ENCODE assay signal across 8 cellular contexts in the genomic region with DNA sequence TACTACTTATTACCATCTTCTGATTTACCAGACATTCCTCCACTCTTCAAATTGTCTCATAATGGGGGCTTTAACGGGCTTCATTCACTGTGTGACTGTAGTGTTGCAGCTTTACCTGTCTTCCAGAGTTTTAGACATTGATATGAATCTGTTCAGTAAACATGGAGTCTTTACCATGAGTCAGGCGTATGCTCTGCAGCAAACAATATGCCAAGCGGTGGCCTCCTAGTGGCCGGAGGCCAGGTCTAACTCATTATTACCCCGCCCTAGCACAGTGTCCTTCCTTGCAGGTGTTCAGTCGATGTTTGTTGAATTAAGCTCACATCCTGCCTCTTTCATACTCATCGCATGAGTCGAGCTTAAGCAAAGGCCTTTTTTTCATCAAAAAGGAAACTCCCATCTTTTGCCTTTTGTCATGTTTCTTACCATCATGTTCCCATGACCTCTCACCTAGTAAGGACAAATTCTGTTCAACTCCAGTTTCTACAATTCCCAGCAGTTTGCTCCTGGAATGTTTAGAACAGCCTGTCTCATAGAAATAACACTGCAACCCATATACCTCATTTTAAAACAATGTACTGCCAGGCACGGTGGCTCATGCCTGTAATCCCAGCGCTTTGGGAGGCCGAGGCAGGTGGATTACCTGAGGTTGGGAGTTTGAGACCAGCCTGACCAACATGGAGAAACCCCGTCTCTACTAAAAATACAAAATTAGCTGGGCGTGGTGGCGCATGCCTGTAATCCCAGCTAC. TPM values are rescaled to one million over a fixed set of nuclear protein-coding genes. Genes with fewer than 3 reads are reported as not detected.
DNase-seq lines count a peak whose midpoint lies in the region; ATAC-seq, FAIRE-seq and TF ChIP-seq lines count a peak whose summit lies in the region.

No MANE protein-coding gene starts in this region.

- POLR2A ChIA-PET in MCF 10A (lab: Yijun Ruan, JAX) = interaction anchor here (0.7 to 2.4 kb wide), 6 partner anchors 11 to 71 kb away, joined by 3 to 15 read pairs (median 10); a partner anchor contains a TSS

- intact Hi-C loops in MCF 10A (cut with micrococcal nuclease) (loop anchor here (5.0 kb wide), 1 partner anchor 146 kb away; a partner anchor contains a TSS), upper lobe of right lung (cut with DNase I) (no loop called here)

- peak; percentile 71 for FAIRE-seq in HTR-8/SVneo (lab: Jason Lieb, UNC)

- peaks cover 18% of the 10 kb centered on the region for H3K36me3 Mint-ChIP-seq in MCF 10A (ENCODE audit: insufficient read depth, unreplicated experiment)

- H3K4me1 ChIP-seq in lung (ENCODE audit: control insufficient read depth in 2 of 2, insufficient read depth in 2 of 2, low read length in 2 of 2) (peaks cover 12% of the 10 kb centered on the region in 2 donors), upper lobe of right lung (peaks cover 43% of the 10 kb centered on the region)

- H3K27ac ChIP-seq in lung (ENCODE audit: low read depth in 1 of 2, low read length in 1 of 2) (peak overlapping the region in 1 of 2 donors; percentile 48), upper lobe of right lung (peak overlapping the region; percentile 37)

- peak; percentile 24 for TF ChIP-seq CTCF in MCF 10A (IDR thresholded peaks at IDR 0.05; ENCODE audit: unreplicated experiment)
- no peak for TF ChIP-seq CTCF in lung (IDR thresholded peaks at IDR 0.05; ENCODE audit: control extremely low read depth, extremely low read depth)
- peak; percentile 30 for TF ChIP-seq CTCF in upper lobe of right lung (IDR thresholded peaks at IDR 0.05)

- H3K27me3 Mint-ChIP-seq in MCF 10A (ENCODE audit: insufficient read depth, unreplicated experiment) = no peaks in the 10 kb centered on the region

- CTCF ChIA-PET in MCF 10A (lab: Yijun Ruan, JAX) = interaction anchor here (0.6 to 2.0 kb wide), 6 partner anchors 11 to 124 kb away, joined by 3 to 7 read pairs (median 4); no protein-coding TSS in a partner anchor

- H3K4me3 Mint-ChIP-seq in MCF 10A (ENCODE audit: unreplicated experiment) = peak overlapping the region; percentile 47

- WGBS in lung, 2 donors = 77 to 78% methylated on average over 14 of the region's 14 CpGs

- H3K9me3 ChIP-seq in lung (ENCODE audit: control insufficient read depth in 2 of 2, insufficient read depth in 1 of 2, low read length in 1 of 2) (no peaks in the 10 kb centered on the region), upper lobe of right lung (no peaks in the 10 kb centered on the region)

- H3K4me3 ChIP-seq in lung = no peak overlapping the region
- no peak overlapping the region for H3K4me3 ChIP-seq in upper lobe of right lung

- TSS peak; percentile 27 for BruUV-seq in MCF 10A (replicated peaks; lab: Mats Ljungman, UMichigan)

- no peaks in the 10 kb centered on the region for H3K36me3 ChIP-seq in lung (ENCODE audit: control insufficient read depth in 2 of 2, insufficient read depth in 2 of 2, low read length in 2 of 2)
- H3K36me3 ChIP-seq in upper lobe of right lung = no peaks in the 10 kb centered on the region

- DNase-seq in EL (peak; percentile 81), HTR-8/SVneo (ENCODE audit: insufficient read length, low spot score) (peak; percentile 81), T-helper 2 cell (peak in 3 of 5 experiments; percentile 52 to 86 (median 54)), MCF 10A (ENCODE audit: unreplicated experiment) (peak; percentile 90), lung (ENCODE audit: low spot score) (peak; percentile 34), upper lobe of right lung (no peak), GF-D8 (lab: John Stamatoyannopoulos, UW) (no peak), NCI-H1048 (lab: John Stamatoyannopoulos, UW) (no peak)

- no peak for ATAC-seq in lung (ENCODE audit: insufficient read depth, low FRiP score)
- peak; percentile 53 for ATAC-seq in upper lobe of right lung

- H3K4me1 Mint-ChIP-seq in MCF 10A (ENCODE audit: insufficient read depth, unreplicated experiment) = peaks cover 23% of the 10 kb centered on the region

- H3K27ac Mint-ChIP-seq in MCF 10A (ENCODE audit: low read depth, unreplicated experiment) = peak overlapping the region; percentile 96

- H3K27me3 ChIP-seq in lung (ENCODE audit: control insufficient read depth, insufficient read depth) (no peaks in the 10 kb centered on the region), upper lobe of right lung (no peaks in the 10 kb centered on the region)

- H3K9me3 Mint-ChIP-seq in MCF 10A (ENCODE audit: unreplicated experiment) = no peaks in the 10 kb centered on the region

RNA-seq across cellular contexts. Expression of a gene that starts 39.4 kb away (rescaled TPM):
- 4.4 and 5.2 TPM in 2 replicates for total RNA-seq in MCF 10A (2022)
- 10 to 100 TPM in 1 of 2 donors, 1 to 10 TPM in 1; 5.7 to 15.3 TPM for total RNA-seq in lung
- polyA plus RNA-seq in lung = 1 to 10 TPM; 4.8 to 5.1 TPM
- total RNA-seq in upper lobe of right lung = 15.3 TPM

RNA-seq across cellular contexts. Expression of a gene that starts 39.6 kb away (rescaled TPM):
- total RNA-seq in MCF 10A (2022) (37.4 and 48.4 TPM in 2 replicates), lung (10 to 100 TPM; 25.1 to 59.2 TPM), upper lobe of right lung (34.9 TPM)
- polyA plus RNA-seq in lung = 10 to 100 TPM in 1 of 2 donors, 1 to 10 TPM in 1; 8.7 to 10.0 TPM

Comparison
In these comparisons a context has a peak if more than half of its experiments do, and no peak if none do; other contexts are left out.
1. DNase-seq: peak in EL (single experiment), HTR-8/SVneo (single experiment), T-helper 2 cell (3 of 5), MCF 10A (single experiment) and lung (single experiment); none in upper lobe of right lung (single experiment), GF-D8 (single experiment) and NCI-H1048 (single experiment).